In the genomic region with DNA sequence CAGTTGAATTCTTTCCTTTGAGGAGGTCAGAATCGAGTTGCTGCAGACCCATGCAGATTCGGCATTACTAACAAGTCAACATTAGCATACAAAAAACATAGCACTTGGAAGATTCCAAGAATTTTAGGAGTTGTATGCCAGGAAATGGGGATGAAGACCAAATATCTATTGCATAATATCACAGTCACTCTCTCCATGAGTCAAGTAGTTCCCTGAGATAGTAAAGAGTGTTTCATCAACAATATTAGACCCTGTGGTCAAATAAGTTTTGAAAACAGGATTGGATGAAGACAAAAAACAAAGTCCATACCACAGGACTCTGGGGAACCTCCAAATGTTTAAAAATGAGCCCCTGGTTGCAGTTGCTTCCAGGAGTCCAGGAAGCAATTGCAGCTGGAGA, we compare ENCODE assay signal across 1 cellular context.
TF ChIP-seq lines count a peak whose summit lies in the region.

No MANE protein-coding gene starts in this region.

TF ChIP-seq in HCT116, 20 proteins besides CTCF, POLR2A, EP300 and RAD21:
- no peak for TF ChIP-seq TCF7L2 (IDR thresholded peaks at IDR 0.05; ENCODE audit: borderline replicate concordance, extremely low read depth, insufficient read depth, insufficient read length)
- peak; percentile 15; the same call in 1 of the 2 replicates for TF ChIP-seq CEBPB (IDR thresholded peaks at IDR 0.05; ENCODE audit: low read depth)
